Comparison of ENCODE assay signal across 15 cellular contexts in the genomic region with DNA sequence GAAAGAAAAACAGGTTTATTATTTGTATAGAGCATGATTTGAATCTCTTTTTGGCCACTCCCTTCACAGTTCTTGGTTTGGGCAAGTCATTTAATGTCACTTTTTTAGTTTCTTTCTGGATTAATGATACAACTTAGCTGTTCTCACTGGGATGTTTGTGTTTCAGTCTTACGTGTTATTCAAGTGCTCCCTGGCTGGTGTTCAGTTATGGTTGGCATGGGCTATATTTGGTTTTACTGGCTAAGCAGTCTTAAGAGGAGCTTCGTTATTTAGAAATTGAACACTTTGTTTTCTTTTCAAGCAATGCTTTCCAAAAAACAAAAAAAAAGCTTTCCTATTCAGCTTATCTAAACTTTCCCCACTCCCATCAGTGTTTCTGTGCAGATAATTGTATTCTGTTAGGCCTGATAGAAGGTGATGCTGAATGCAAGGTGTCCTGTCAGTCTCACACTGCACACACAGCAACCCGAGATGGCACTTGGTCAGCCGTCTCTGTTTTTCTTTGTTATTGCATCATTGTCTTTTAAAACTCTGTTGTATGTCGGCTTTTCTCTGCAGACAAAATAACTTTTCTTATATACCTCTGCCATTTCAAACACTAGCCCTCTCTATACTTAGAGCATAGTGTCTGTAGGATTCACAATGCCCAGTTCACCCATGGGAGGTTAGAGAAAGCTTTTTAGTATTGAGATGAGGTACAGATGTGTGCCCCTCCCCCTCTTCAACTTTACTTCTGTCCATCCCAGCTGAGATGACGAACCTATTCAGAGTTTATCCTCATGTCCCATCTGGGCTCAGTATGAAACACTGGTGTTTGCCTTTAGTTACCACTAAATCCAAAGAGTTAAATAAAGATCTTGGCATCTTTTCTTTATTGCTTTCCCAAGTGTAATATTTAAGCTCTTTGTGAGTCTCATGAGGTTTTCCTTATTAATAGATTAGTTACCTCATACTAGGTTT.
DNase-seq lines count a peak whose midpoint lies in the region; ATAC-seq, FAIRE-seq and TF ChIP-seq lines count a peak whose summit lies in the region.
"Had no signal": no experiment of that assay in that cellular context is flagged by ENCODE, and none has a peak within 500 bp of the region (broad histone marks: within the 10 kb centered on the region; RNA-seq: fewer than 3 reads in every experiment).

No MANE protein-coding gene starts in this region.

- H3K4me3 ChIP-seq in ascending aorta: peak overlapping the region in 1 of 2 donors; percentile 4
- no peak overlapping the region for H3K4me3 ChIP-seq in endothelial cell of umbilical vein (replicated peaks in 1 of 3; ENCODE audit: insufficient read depth in 1 of 3, low read depth in 1 of 3, low read length in 3 of 3)
- no peak overlapping the region for H3K4me3 ChIP-seq in lower lobe of right lung
- H3K4me3 ChIP-seq in thyroid gland (replicated peaks in 1 of 3): no peak overlapping the region

- H3K9ac ChIP-seq in endothelial cell of umbilical vein (replicated peaks; ENCODE audit: extremely low read depth, insufficient read depth, low read length): no peak overlapping the region

- no peak overlapping the region for H3K4me2 ChIP-seq in endothelial cell of umbilical vein (ENCODE audit: insufficient read depth, low read length)

- POLR2A ChIA-PET in endothelial cell of umbilical vein (lab: Charles Lee): no interaction called here

- H3K27ac ChIP-seq in ascending aorta (peak overlapping the region; percentile 73 to 74), endothelial cell of umbilical vein (ENCODE audit: insufficient read depth, low read depth, low read length) (no peak overlapping the region), lower lobe of right lung (peak overlapping the region; percentile 18), thyroid gland (peak overlapping the region; percentile 88 to 94 (median 93))

- CTCF ChIA-PET in endothelial cell of umbilical vein (lab: Charles Lee): interaction anchor here (0.7 to 9.4 kb wide), 6 partner anchors 13 to 349 kb away, joined by 3 to 161 read pairs (median 6); a partner anchor contains a TSS

- no peaks in the 10 kb centered on the region for H3K79me2 ChIP-seq in endothelial cell of umbilical vein (ENCODE audit: control insufficient read depth, insufficient read depth, low read length)

- TF ChIP-seq CTCF in ascending aorta (IDR thresholded peaks at IDR 0.05) (no peak), endothelial cell of umbilical vein (IDR thresholded peaks at IDR 0.05; ENCODE audit: extremely low read depth in 1 of 2, insufficient read depth in 1 of 2, low read depth in 1 of 2, low read length in 2 of 2) (no peak), lower lobe of right lung (IDR thresholded peaks at IDR 0.05) (no peak), thyroid gland (IDR thresholded peaks at IDR 0.05) (no peak)

- DNase-seq in ascending aorta (ENCODE audit: low spot score in 2 of 2) (peak in 1 of 2 donors; percentile 87), endothelial cell of umbilical vein (ENCODE audit: low read depth, low spot score) (peak; percentile 33), lower lobe of right lung (no peak), thyroid gland (peak; percentile 88 to 90), DMS79 (lab: John Stamatoyannopoulos, UW) (no peak), T-helper 1 cell (no peak)
- DNase-seq: activated CD4-positive, alpha-beta memory T cell treated with anti-CD3 and anti-CD28 coated beads, Interleukin-2, amount 10 ng/mL, durations not matched to agents 7 days and 5 days; activated naive CD4-positive, alpha-beta T cell treated with Interleukin-2 at 50 U/mL for 16 hours; CD4-positive, CD25-positive, alpha-beta regulatory T cell; NCI-H1417; NCI-H526; stimulated activated CD4-positive, alpha-beta T cell treated with anti-CD3 and anti-CD28 coated beads, Interleukin-4, amount 100 ng/mL, for 1 hour; stimulated activated naive B cell treated with anti-CD40 and anti-IgM and Interleukin-4, amounts not matched to agents 10 μg/mL and 1 μg/mL and 100 μg/mL, for 72 hours; T1000 had no signal

- no peak overlapping the region for H2AFZ ChIP-seq in endothelial cell of umbilical vein (ENCODE audit: low read depth, low read length)

- H3K4me1 ChIP-seq in ascending aorta (peaks cover 3 to 17% of the 10 kb centered on the region in 2 donors), endothelial cell of umbilical vein (ENCODE audit: control insufficient read depth, extremely low read depth, insufficient read depth, low read length) (no peaks in the 10 kb centered on the region), lower lobe of right lung (peaks cover 14% of the 10 kb centered on the region), thyroid gland (peaks cover 19 to 47% of the 10 kb centered on the region in 2 donors)

- no peaks in the 10 kb centered on the region for H3K9me3 ChIP-seq in ascending aorta
- H3K9me3 ChIP-seq in endothelial cell of umbilical vein (replicated peaks; ENCODE audit: control insufficient read depth, insufficient read depth, low read length): no peaks in the 10 kb centered on the region
- no peaks in the 10 kb centered on the region for H3K9me3 ChIP-seq in lower lobe of right lung
- no peaks in the 10 kb centered on the region for H3K9me3 ChIP-seq in thyroid gland

- no TSS peak for BruUV-seq in endothelial cell of umbilical vein (replicated peaks; lab: Mats Ljungman, UMichigan)

- intact Hi-C loops in ascending aorta (cut with DNase I) (loop anchor here (5.0 kb wide), 1 partner anchor 97 kb away; no protein-coding TSS in a partner anchor), endothelial cell of umbilical vein (cut with micrococcal nuclease) (no loop called here), lower lobe of right lung (cut with DNase I) (no loop called here), thyroid gland (cut with DNase I) (loop anchor here (5.0 kb wide), 2 partner anchors 312 to 347 kb away; no protein-coding TSS in a partner anchor)

- FAIRE-seq in endothelial cell of umbilical vein (lab: Jason Lieb, UNC): no peak

- H3K36me3 ChIP-seq in ascending aorta (peaks cover 50 to 69% of the 10 kb centered on the region in 2 donors), endothelial cell of umbilical vein (ENCODE audit: control insufficient read depth in 2 of 2, extremely low read depth in 1 of 2, insufficient read depth in 2 of 2, low read length in 2 of 2) (peaks cover 8 to 31% of the 10 kb centered on the region in 2 experiments), lower lobe of right lung (peaks cover 94% of the 10 kb centered on the region), thyroid gland (peaks cover 28 to 39% of the 10 kb centered on the region in 2 donors)

- no peaks in the 10 kb centered on the region for H3K9me1 ChIP-seq in endothelial cell of umbilical vein (replicated peaks; ENCODE audit: control insufficient read depth, extremely low read depth, insufficient read depth, low read length)

- no peaks in the 10 kb centered on the region for H3K27me3 ChIP-seq in ascending aorta
- no peaks in the 10 kb centered on the region for H3K27me3 ChIP-seq in endothelial cell of umbilical vein (ENCODE audit: control insufficient read depth in 2 of 2, insufficient read depth in 2 of 2, low read length in 2 of 2)
- H3K27me3 ChIP-seq in lower lobe of right lung (ENCODE audit: low read depth): no peaks in the 10 kb centered on the region
- H3K27me3 ChIP-seq in thyroid gland: no peaks in the 10 kb centered on the region

- ATAC-seq in lower lobe of right lung: peak; percentile 77 to 94
- ATAC-seq in GM18870 (IDR thresholded peaks at IDR 0.05; ENCODE audit: unreplicated experiment): no peak
- ATAC-seq: stimulated activated naive B cell treated with anti-CD40 and anti-IgM and Interleukin-4, amounts not matched to agents 10 μg/mL and 1 μg/mL and 100 μg/mL, for 72 hours had no signal

- dilution Hi-C loops in endothelial cell of umbilical vein (cut with MboI; ENCODE audit: extremely low pct_ligation_motif_present, low sequenced_read_pairs): no loop called here

- H4K20me1 ChIP-seq in endothelial cell of umbilical vein (replicated peaks; ENCODE audit: control insufficient read depth, extremely low read depth, insufficient read depth, low read length): no peaks in the 10 kb centered on the region

- WGBS in thyroid gland, 2 donors: 27 to 36% methylated on average over 6 of the region's 6 CpGs

- TF ChIP-seq POLR2A in endothelial cell of umbilical vein (IDR thresholded peaks at IDR 0.05; ENCODE audit: low read depth, low read length) (no peak), thyroid gland (IDR thresholded peaks at IDR 0.05) (no peak)

TF ChIP-seq in endothelial cell of umbilical vein, 7 proteins besides CTCF, POLR2A, EP300 and RAD21:
- TF ChIP-seq POLR2AphosphoS5 (IDR thresholded peaks at IDR 0.05; ENCODE audit: insufficient read depth, low read depth, low read length) (no peak), EZH2 (IDR thresholded peaks at IDR 0.05; ENCODE audit: borderline replicate concordance, low read depth, low read length, severe bottlenecking) (no peak), GATA2 (IDR thresholded peaks at IDR 0.05; ENCODE audit: insufficient read depth, insufficient read length, low read depth, low read length) (no peak), MYC (IDR thresholded peaks at IDR 0.05; ENCODE audit: low read depth, low read length) (no peak), FOS (IDR thresholded peaks at IDR 0.05; ENCODE audit: borderline replicate concordance, insufficient read depth, low read length) (no peak), JUN (IDR thresholded peaks at IDR 0.05; ENCODE audit: borderline replicate concordance, insufficient read depth, insufficient read length, low read depth) (no peak)
- TF ChIP-seq, protein P1, sequence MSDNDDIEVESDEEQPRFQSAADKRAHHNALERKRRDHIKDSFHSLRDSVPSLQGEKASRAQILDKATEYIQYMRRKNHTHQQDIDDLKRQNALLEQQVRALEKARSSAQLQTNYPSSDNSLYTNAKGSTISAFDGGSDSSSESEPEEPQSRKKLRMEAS (IDR thresholded peaks at IDR 0.05; ENCODE audit: insufficient read depth, insufficient read length): no peak

Comparison
In these comparisons a context has a peak if more than half of its experiments do, and no peak if none do; other contexts are left out.
1. DNase-seq: peak in endothelial cell of umbilical vein (single experiment) and thyroid gland (2 of 2); none in lower lobe of right lung (single experiment), DMS79 (single experiment) and T-helper 1 cell (0 of 5).
2. intact Hi-C loops: an anchor here in ascending aorta (5.0 kb wide) and thyroid gland (5.0 kb wide); none called in endothelial cell of umbilical vein and lower lobe of right lung.